In the genomic region with DNA sequence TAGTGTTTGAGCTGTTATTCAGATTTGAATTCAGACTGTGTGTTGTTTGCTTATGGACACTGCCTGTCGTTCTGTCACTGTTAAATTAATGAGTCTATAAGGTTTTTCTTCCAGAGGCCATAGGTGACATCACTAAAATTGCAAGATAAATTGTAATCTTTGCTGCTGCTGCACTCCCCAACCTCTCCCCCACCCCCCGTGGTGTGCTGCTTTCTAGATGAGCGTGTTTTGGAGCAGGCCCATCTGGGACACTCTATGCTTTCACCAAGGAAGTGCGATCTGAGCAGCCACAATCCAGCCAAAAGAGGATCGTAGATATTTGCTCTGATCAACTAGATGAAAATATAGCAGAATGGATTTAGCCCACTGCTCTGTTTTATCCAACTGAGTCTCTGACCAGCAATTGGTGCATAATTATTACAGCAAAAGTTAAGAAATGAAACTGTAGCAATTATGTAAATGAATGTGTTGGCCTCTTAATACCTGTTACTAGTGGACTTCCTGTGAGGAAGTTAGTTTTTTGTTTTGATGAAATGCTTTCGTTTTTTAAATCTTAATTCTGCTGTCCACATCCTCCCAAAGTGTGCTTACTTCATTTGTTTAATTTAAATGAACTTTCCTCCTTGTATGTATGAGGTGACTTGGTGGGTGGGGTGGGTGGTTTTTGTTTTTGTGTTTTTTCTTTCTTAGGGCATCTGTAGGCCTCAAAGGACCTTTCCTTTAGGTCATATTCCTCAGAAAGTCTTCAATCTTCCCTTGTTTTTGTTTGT, we compare ENCODE assay signal across 9 cellular contexts. TPM values are rescaled to one million over a fixed set of nuclear protein-coding genes. Genes with fewer than 3 reads are reported as not detected.
DNase-seq lines count a peak whose midpoint lies in the region; ATAC-seq and TF ChIP-seq lines count a peak whose summit lies in the region.
"Had no signal": no experiment of that assay in that cellular context is flagged by ENCODE, and none has a peak within 500 bp of the region (broad histone marks: within the 10 kb centered on the region; RNA-seq: fewer than 3 reads in every experiment).

No MANE protein-coding gene starts in this region.

- H3K27me3 ChIP-seq in gastrocnemius medialis (no peaks in the 10 kb centered on the region), hepatocyte (no peaks in the 10 kb centered on the region), neuronal stem cell (ENCODE audit: control insufficient read depth in 3 of 3, insufficient read depth in 3 of 3, low read depth in 1 of 3, low read length in 3 of 3) (no peaks in the 10 kb centered on the region)

- no peak overlapping the region for H2BK15ac ChIP-seq in neuronal stem cell (ENCODE audit: low read length)

- no peak overlapping the region for H2AK5ac ChIP-seq in neuronal stem cell (ENCODE audit: low read depth, low read length)

- H3K4ac ChIP-seq in neuronal stem cell (ENCODE audit: low read length), result no peak overlapping the region

- intact Hi-C loops in gastrocnemius medialis (cut with DNase I; ENCODE audit: low total_unique reads), result no loop called here

- 84% methylated on average over 6 of the region's 6 CpGs for WGBS in hepatocyte (ENCODE audit: low lambda C conversion rate, missing lambda C conversion rate)
- no CpG with 5 or more reads among the region's 6 CpGs for WGBS in neuronal stem cell (ENCODE audit: extremely low coverage in 2 of 2, insufficient read length in 2 of 2, insufficient replicate concordance in 1 of 2), 2 donors

- H2BK5ac ChIP-seq in neuronal stem cell (ENCODE audit: low read length), result no peak overlapping the region

- TF ChIP-seq CTCF in NB4 (IDR thresholded peaks at IDR 0.05; ENCODE audit: low read depth, low read length) (no peak), fibroblast of mammary gland (conservative IDR thresholded peaks at IDR 0.05; ENCODE audit: control insufficient read depth, insufficient read depth, low read depth, low read length) (no peak), gastrocnemius medialis (IDR thresholded peaks at IDR 0.05 in 4 of 5, conservative IDR thresholded peaks at IDR 0.05 in 1 of 5) (no peak), hepatocyte (IDR thresholded peaks at IDR 0.05; ENCODE audit: poor library complexity) (no peak)

- H3K4me2 ChIP-seq in hepatocyte (no peak overlapping the region), neuronal stem cell (ENCODE audit: insufficient read depth, low read length, poor library complexity, severe bottlenecking) (no peak overlapping the region)
- H3K4me2 ChIP-seq: KMS-11 had no signal

- H3K4me3 ChIP-seq in NB4 (ENCODE audit: low read depth, low read length) (no peak overlapping the region), fibroblast of mammary gland (ENCODE audit: control insufficient read depth, low read depth, low read length) (no peak overlapping the region), gastrocnemius medialis (no peak overlapping the region), hepatocyte (no peak overlapping the region), neuronal stem cell (ENCODE audit: low read length in 2 of 2) (no peak overlapping the region)

- peaks cover 4% of the 10 kb centered on the region for H3K79me2 ChIP-seq in hepatocyte

- H4K8ac ChIP-seq in neuronal stem cell (ENCODE audit: low read depth, low read length), result no peak overlapping the region

- H3K4me1 ChIP-seq in gastrocnemius medialis (peaks cover 45 to 47% of the 10 kb centered on the region in 2 donors), hepatocyte (ENCODE audit: insufficient read depth) (peaks cover 16% of the 10 kb centered on the region), neuronal stem cell (ENCODE audit: control insufficient read depth in 2 of 2, insufficient read depth in 1 of 2, low read depth in 1 of 2, low read length in 2 of 2) (peaks cover 0 to 4% of the 10 kb centered on the region in 2 donors)

- no peaks in the 10 kb centered on the region for H3K9me2 ChIP-seq in hepatocyte (replicated peaks; ENCODE audit: insufficient read depth)

- H3K18ac ChIP-seq in neuronal stem cell (ENCODE audit: low read length), result no peak overlapping the region

- H3K9me3 ChIP-seq in gastrocnemius medialis, result no peaks in the 10 kb centered on the region
- H3K9me3 ChIP-seq in hepatocyte (ENCODE audit: low read depth), result no peaks in the 10 kb centered on the region
- H3K9me3 ChIP-seq in neuronal stem cell (replicated peaks in 1 of 2; ENCODE audit: control insufficient read depth in 2 of 2, insufficient read depth in 1 of 2, low read depth in 1 of 2, low read length in 2 of 2), result no peaks in the 10 kb centered on the region

- TF ChIP-seq POLR2A in GM18505 (IDR thresholded peaks at IDR 0.05; ENCODE audit: borderline replicate concordance, extremely low read depth, insufficient read depth, insufficient read length), result peak; percentile 27
- no peak for TF ChIP-seq POLR2A in NB4 (IDR thresholded peaks at IDR 0.05; ENCODE audit: extremely low read depth, insufficient read length)
- no peak for TF ChIP-seq POLR2A in gastrocnemius medialis (IDR thresholded peaks at IDR 0.05)

- H2BK120ac ChIP-seq in neuronal stem cell (ENCODE audit: low read depth, low read length), result no peak overlapping the region

- H4K20me1 ChIP-seq in hepatocyte (ENCODE audit: insufficient read depth, poor library complexity, severe bottlenecking), result no peaks in the 10 kb centered on the region

- DNase-seq in NB4 (ENCODE audit: low read depth) (peak; percentile 19), fibroblast of mammary gland (ENCODE audit: low read depth) (peak; percentile 15), gastrocnemius medialis (no peak), hepatocyte (ENCODE audit: low spot score) (no peak), RPMI8226 (no peak), neuronal stem cell (ENCODE audit: low spot score) (no peak), NCI-H748 (lab: John Stamatoyannopoulos, UW; ENCODE audit: unreplicated experiment) (no peak)

- H4K91ac ChIP-seq in neuronal stem cell (ENCODE audit: low read depth, low read length, poor library complexity), result no peak overlapping the region

- peaks cover 0 to 34% of the 10 kb centered on the region in 2 donors for H3K36me3 ChIP-seq in gastrocnemius medialis
- no peaks in the 10 kb centered on the region for H3K36me3 ChIP-seq in hepatocyte (replicated peaks; ENCODE audit: insufficient read depth, low read depth)
- H3K36me3 ChIP-seq in neuronal stem cell (replicated peaks in 1 of 2; ENCODE audit: control insufficient read depth in 2 of 2, insufficient read depth in 2 of 2, low read length in 2 of 2), result peaks cover 9 to 64% of the 10 kb centered on the region in 2 donors

- ATAC-seq in GM18505 (IDR thresholded peaks at IDR 0.05; ENCODE audit: unreplicated experiment), result no peak
- ATAC-seq in gastrocnemius medialis, result peak in 1 of 2 donors; percentile 54

- H2AFZ ChIP-seq in hepatocyte (no peak overlapping the region), neuronal stem cell (ENCODE audit: low read length) (no peak overlapping the region)

- H3K14ac ChIP-seq in neuronal stem cell (ENCODE audit: low read length), result no peak overlapping the region

- H3K79me1 ChIP-seq in neuronal stem cell (ENCODE audit: low read depth, low read length), result no peaks in the 10 kb centered on the region

- no peak overlapping the region for H2BK12ac ChIP-seq in neuronal stem cell (ENCODE audit: low read length)

- no peak overlapping the region for H3K23ac ChIP-seq in neuronal stem cell (ENCODE audit: low read depth, low read length, poor library complexity)

- in situ Hi-C loops in gastrocnemius medialis (cut with MboI; ENCODE audit: low sequenced_read_pairs in 4 of 4), result no loop called here

- peak overlapping the region; percentile 12 to 64 (median 46) for H3K27ac ChIP-seq in gastrocnemius medialis
- H3K27ac ChIP-seq in hepatocyte, result no peak overlapping the region
- no peak overlapping the region for H3K27ac ChIP-seq in neuronal stem cell (replicated peaks; ENCODE audit: low read length)
- H3K27ac ChIP-seq: KMS-11 had no signal

- no peak overlapping the region for H3K9ac ChIP-seq in neuronal stem cell (ENCODE audit: low read depth, low read length, poor library complexity)
- H3K9ac ChIP-seq: KMS-11 had no signal

RNA-seq across cellular contexts. Expression of a gene that starts 58.1 kb away (rescaled TPM):
- total RNA-seq in gastrocnemius medialis, result 10 to 100 TPM; 25.2 to 61.0 (median 40.6) TPM
- 26.8 and 28.0 TPM in 2 replicates for total RNA-seq in hepatocyte
- 16.5 and 18.5 TPM in 2 replicates for polyA plus RNA-seq in hepatocyte
- polyA plus RNA-seq in neuronal stem cell (2013, experiment 1 of 2), result 28.1 TPM
- polyA plus RNA-seq in neuronal stem cell (2013, experiment 2 of 2), result 31.6 TPM

RNA-seq across cellular contexts. Expression of a gene that starts 58.4 kb away (rescaled TPM):
- total RNA-seq in gastrocnemius medialis, result 10 to 100 TPM; 14.8 to 25.4 (median 20.3) TPM
- 15.1 and 15.7 TPM in 2 replicates for total RNA-seq in hepatocyte
- 12.6 and 15.1 TPM in 2 replicates for polyA plus RNA-seq in hepatocyte
- polyA plus RNA-seq in neuronal stem cell (2013, experiment 1 of 2), result 24.0 TPM
- polyA plus RNA-seq in neuronal stem cell (2013, experiment 2 of 2), result 24.4 TPM

Comparison
In these comparisons a context has a peak if more than half of its experiments do, and no peak if none do; other contexts are left out.
1. DNase-seq: peak in NB4 (single experiment) and fibroblast of mammary gland (single experiment); none in gastrocnemius medialis (0 of 2), hepatocyte (single experiment), RPMI8226 (single experiment), neuronal stem cell (single experiment) and NCI-H748 (single experiment).
2. H3K27ac ChIP-seq: peak in gastrocnemius medialis (4 of 4); none in hepatocyte (single experiment) and neuronal stem cell (single experiment).